8 cellular contexts compared by ENCODE assay signal in genomic region chr16:78235168-78235800, GRCh38.
DNase-seq lines count a peak whose midpoint lies in the region; ATAC-seq and TF ChIP-seq lines count a peak whose summit lies in the region.

No MANE protein-coding gene starts in this region.

- H3K27ac Mint-ChIP-seq in glutamatergic neuron (ENCODE audit: unreplicated experiment), result no peak overlapping the region

- H3K27me3 Mint-ChIP-seq in glutamatergic neuron (ENCODE audit: unreplicated experiment), result no peaks in the 10 kb centered on the region

- H3K4me1 Mint-ChIP-seq in glutamatergic neuron (ENCODE audit: low read depth, unreplicated experiment), result no peaks in the 10 kb centered on the region

- no peaks in the 10 kb centered on the region for H3K4me1 ChIP-seq in psoas muscle
- peaks cover 0 to 4% of the 10 kb centered on the region in 2 donors for H3K4me1 ChIP-seq in aorta (ENCODE audit: control insufficient read depth in 1 of 2, insufficient read depth in 2 of 2, low read length in 2 of 2)

- ATAC-seq in psoas muscle, result peak in 2 of 4 donors; percentile 48 to 61
- peak; percentile 79 for ATAC-seq in aorta (ENCODE audit: low FRiP score)

- DNase-seq in DMS153 (lab: John Stamatoyannopoulos, UW), result peak; percentile 53
- peak; percentile 77 for DNase-seq in GM20000 (ENCODE audit: low spot score)
- peak; percentile 75 for DNase-seq in HT-29 (ENCODE audit: low spot score)
- DNase-seq in SIG-M5 treated with dmso at 0.1 percent for 504 hours (lab: John Stamatoyannopoulos, UW; ENCODE audit: unreplicated experiment), result peak; percentile 70
- DNase-seq in activated naive CD4-positive, alpha-beta T cell (lab: John Stamatoyannopoulos, UW), result peak in 3 of 4 experiments; percentile 40 to 43 (median 41)
- peak; percentile 86 for DNase-seq in glutamatergic neuron
- peak; percentile 51 to 60 for DNase-seq in psoas muscle
- DNase-seq in aorta, result peak; percentile 73 to 88

- no peak overlapping the region for H3K4me3 Mint-ChIP-seq in glutamatergic neuron (ENCODE audit: unreplicated experiment)

- no peaks in the 10 kb centered on the region for H3K36me3 Mint-ChIP-seq in glutamatergic neuron (ENCODE audit: unreplicated experiment)

- H3K9me3 ChIP-seq in psoas muscle, result no peaks in the 10 kb centered on the region
- H3K9me3 ChIP-seq in aorta (ENCODE audit: control insufficient read depth, low read length), result no peaks in the 10 kb centered on the region

- H3K36me3 ChIP-seq in psoas muscle (ENCODE audit: insufficient read depth in 1 of 2, low read depth in 1 of 2), result no peaks in the 10 kb centered on the region
- no peaks in the 10 kb centered on the region for H3K36me3 ChIP-seq in aorta (ENCODE audit: control insufficient read depth in 1 of 2, insufficient read depth in 2 of 2, low read length in 1 of 2)

- TF ChIP-seq CTCF in GM20000 (IDR thresholded peaks at IDR 0.05; ENCODE audit: extremely low read depth, missing control alignments) (peak; percentile 96), glutamatergic neuron (IDR thresholded peaks at IDR 0.05; ENCODE audit: partially characterized antibody, unreplicated experiment) (peak; percentile 98), psoas muscle (IDR thresholded peaks at IDR 0.05) (peak; percentile 71)

- H3K9me3 Mint-ChIP-seq in glutamatergic neuron (ENCODE audit: unreplicated experiment), result peaks cover 2% of the 10 kb centered on the region

- H3K27me3 ChIP-seq in psoas muscle (ENCODE audit: insufficient read depth in 3 of 3, low read length in 2 of 3) (no peaks in the 10 kb centered on the region), aorta (ENCODE audit: control insufficient read depth in 1 of 2, insufficient read depth in 2 of 2, low read length in 1 of 2) (no peaks in the 10 kb centered on the region)

- H3K4me3 ChIP-seq in psoas muscle, result no peak overlapping the region
- no peak overlapping the region for H3K4me3 ChIP-seq in aorta (ENCODE audit: low read length in 2 of 2)

- H3K27ac ChIP-seq in psoas muscle (no peak overlapping the region), aorta (ENCODE audit: low read depth in 1 of 2, low read length in 2 of 2) (no peak overlapping the region)

- intact Hi-C loops in psoas muscle (cut with DNase I), result loop anchor here in 1 of 2 donors (5.0 kb wide), 1 partner anchor 113 kb away; no protein-coding TSS in a partner anchor
- intact Hi-C loops in aorta (cut with DNase I), result loop anchor here (2.0 kb wide), 1 partner anchor 112 kb away; no protein-coding TSS in a partner anchor

- WGBS in psoas muscle, 3 donors, result 53 to 56% (median 54%) methylated on average over 9 of the region's 9 CpGs
- 47% methylated on average over 9 of the region's 9 CpGs for WGBS in aorta, 2 donors
